7 cellular contexts compared by ENCODE assay signal in the genomic region with DNA sequence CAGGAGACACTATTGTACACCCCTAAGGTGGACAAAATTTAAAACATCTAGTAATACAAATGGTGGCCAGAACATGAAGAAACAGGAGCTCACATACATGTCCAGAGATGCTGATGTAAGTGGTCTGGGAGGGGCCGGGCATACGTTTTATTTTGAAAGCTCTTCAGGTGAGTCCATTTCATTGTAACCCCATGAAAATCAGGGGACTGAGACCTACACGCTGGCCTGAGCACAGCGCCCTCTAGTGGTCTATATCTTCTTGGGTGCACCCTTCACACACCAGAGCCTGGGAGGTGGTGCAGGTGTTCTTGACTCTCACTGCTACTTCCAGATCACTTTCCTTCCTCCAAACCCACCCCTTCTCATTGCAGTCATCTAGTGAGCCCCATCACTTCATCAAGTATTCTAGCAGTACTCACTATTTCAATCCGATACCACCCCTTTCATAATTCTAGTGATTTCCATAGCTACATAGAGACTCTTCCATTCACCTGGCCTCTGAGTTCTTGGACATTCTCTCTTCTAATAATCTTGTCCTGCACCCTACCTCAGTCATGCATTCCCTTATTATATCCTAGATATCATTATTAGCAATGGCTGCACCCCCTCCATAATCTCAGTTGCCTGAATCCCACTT. TPM values are rescaled to one million over a fixed set of nuclear protein-coding genes. Genes with fewer than 3 reads are reported as not detected.
DNase-seq lines count a peak whose midpoint lies in the region; ATAC-seq and TF ChIP-seq lines count a peak whose summit lies in the region.

No MANE protein-coding gene starts in this region.

- in situ Hi-C loops in HAP-1 (cut with MboI; ENCODE audit: low sequenced_read_pairs) = no loop called here

- peak; percentile 94 for TF ChIP-seq CTCF in GM12801 (IDR thresholded peaks at IDR 0.05; ENCODE audit: extremely low read depth, insufficient read length)
- peak; percentile 71 for TF ChIP-seq CTCF in fibroblast of the aortic adventitia (IDR thresholded peaks at IDR 0.05; ENCODE audit: insufficient read depth, low read length)

- 0 out of 2 replicates have a peak, but pooled peaks cover 3% of the 10 kb centered on the region for H3K27me3 ChIP-seq in HAP-1 (ENCODE audit: low read depth)

- DNase-seq in HAP-1 (ENCODE audit: low spot score in 2 of 2) (peak; percentile 32 to 72), NCI-H748 treated with DMSO at 0.1 percent for 48 hours (lab: John Stamatoyannopoulos, UW) (peak; percentile 36), activated T-cell treated with anti-CD3 and anti-CD28 coated beads for 1 hour (ENCODE audit: low read depth) (peak; percentile 43), fibroblast of the aortic adventitia (ENCODE audit: low read depth) (peak; percentile 20)
- peak; percentile 71 for DNase-seq in stimulated activated CD4-positive, alpha-beta T cell treated with anti-CD3 and anti-CD28 coated beads, Interleukin-15, amount 100 ng/mL, for 24 hours

- no peak for ATAC-seq in HG03135 (IDR thresholded peaks at IDR 0.05; ENCODE audit: unreplicated experiment)

- no peaks in the 10 kb centered on the region for H3K9me3 ChIP-seq in HAP-1

- peaks cover 7% of the 10 kb centered on the region for H3K4me1 ChIP-seq in HAP-1

- no peak overlapping the region for H3K4me3 ChIP-seq in HAP-1
- H3K4me3 ChIP-seq in fibroblast of the aortic adventitia (ENCODE audit: low read depth, low read length) = no peak overlapping the region

- H3K36me3 ChIP-seq in HAP-1 (replicated peaks) = no peaks in the 10 kb centered on the region

RNA-seq across cellular contexts. Expression of a gene that starts 4.3 kb away (rescaled TPM):
- 2.2 and 5.0 TPM in 2 replicates for total RNA-seq in fibroblast of the aortic adventitia (ENCODE audit: low replicate concordance)

RNA-seq across cellular contexts. Expression of a gene that starts 6.7 kb away (rescaled TPM):
- total RNA-seq in fibroblast of the aortic adventitia (ENCODE audit: low replicate concordance) = 263 and 378 TPM in 2 replicates

RNA-seq across cellular contexts. Expression of a gene that starts 56.3 kb away (rescaled TPM):
- 3.2 and 3.5 TPM in 2 replicates for total RNA-seq in fibroblast of the aortic adventitia (ENCODE audit: low replicate concordance)

Comparison
In these comparisons a context has a peak if more than half of its experiments do, and no peak if none do; other contexts are left out.
1. DNase-seq: peak in every context shown above with its lines; median percentile 71 in stimulated activated CD4-positive, alpha-beta T cell treated with anti-CD3 and anti-CD28 coated beads, Interleukin-15, amount 100 ng/mL, for 24 hours; 52 in HAP-1; 43 in activated T-cell treated with anti-CD3 and anti-CD28 coated beads for 1 hour; 36 in NCI-H748 treated with DMSO at 0.1 percent for 48 hours; 20 in fibroblast of the aortic adventitia.